Comparison of ENCODE assay signal across 31 cellular contexts in genomic region chr7:132458685-132459084, GRCh38.
"Had no signal": no experiment of that assay in that cellular context is flagged by ENCODE, and none has a peak within 500 bp of the region (broad histone marks: within the 10 kb centered on the region; RNA-seq: fewer than 3 reads in every experiment).

No MANE protein-coding gene starts in this region.

- H3K27ac Mint-ChIP-seq: activated CD4-positive, alpha-beta memory T cell treated with anti-CD3 and anti-CD28 coated beads for 36 hours; activated naive CD4-positive, alpha-beta T cell treated with anti-CD3 and anti-CD28 coated beads, Interleukin-2, amount 50 U/mL, for 72 hours; activated T-helper 17 cell treated with anti-CD3 and anti-CD28 coated beads, Interleukin-2, amount 50 U/mL, for 72 hours; stimulated activated effector memory CD8-positive, alpha-beta T cell treated with anti-CD3 and anti-CD28 coated beads, Interleukin-12 subunit alpha, Interleukin-12 subunit beta, amount 100 ng/mL, for 72 hours had no signal

- H3K36me3 Mint-ChIP-seq: activated CD4-positive, alpha-beta memory T cell treated with anti-CD3 and anti-CD28 coated beads for 36 hours; activated naive CD4-positive, alpha-beta T cell treated with anti-CD3 and anti-CD28 coated beads, Interleukin-2, amount 50 U/mL, for 72 hours; stimulated activated effector memory CD8-positive, alpha-beta T cell treated with anti-CD3 and anti-CD28 coated beads, Interleukin-12 subunit alpha, Interleukin-12 subunit beta, amount 100 ng/mL, for 72 hours; T-cell had no signal

- H3K4me3 ChIP-seq: gastroesophageal sphincter, hepatocyte, psoas muscle, sigmoid colon, stomach, thyroid gland, upper lobe of left lung, vagina had no signal

- H3K9ac ChIP-seq: parathyroid adenoma had no signal

- DNase-seq: activated CD4-positive, alpha-beta memory T cell treated with anti-CD3 and anti-CD28 coated beads for 36 hours; activated CD4-positive, alpha-beta T cell treated with anti-CD3 and anti-CD28 coated beads for 48 hours; activated gamma-delta T cell treated with Interleukin-2 at 50 U/mL for 16 hours; activated T-cell treated with anti-CD3 and anti-CD28 coated beads, Interleukin-2, amount 50 U/mL, for 4 hours; amniotic stem cell; caudate nucleus; cortex of kidney; effector memory CD8-positive, alpha-beta T cell; erythroblast; kidney; left colon; mammary epithelial cell; nucleus accumbens; psoas muscle; sigmoid colon; small intestine; stimulated activated CD4-positive, alpha-beta T cell treated with anti-CD3 and anti-CD28 coated beads, Interleukin-4, amount 100 ng/mL, for 24 hours; stomach; T-cell; thyroid gland; upper lobe of left lung had no signal

- H3K9me3 ChIP-seq: gastroesophageal sphincter, psoas muscle, sigmoid colon, stomach, thyroid gland, upper lobe of left lung, vagina had no signal

- H3K36me3 ChIP-seq: gastroesophageal sphincter, sigmoid colon, stomach, thyroid gland, upper lobe of left lung, vagina had no signal

- H3K79me2 ChIP-seq: hepatocyte, parathyroid adenoma had no signal

- H3K4me2 ChIP-seq: hepatocyte had no signal

- H2AFZ ChIP-seq: hepatocyte, parathyroid adenoma had no signal

- H3K4me3 Mint-ChIP-seq: activated CD4-positive, alpha-beta memory T cell treated with anti-CD3 and anti-CD28 coated beads for 36 hours; activated T-cell treated with anti-CD3 and anti-CD28 coated beads, Interleukin-2, amount 50 U/mL, for 4 hours; activated T-helper 17 cell treated with anti-CD3 and anti-CD28 coated beads, Interleukin-2, amount 50 U/mL, for 72 hours; effector memory CD8-positive, alpha-beta T cell; neural crest cell; stimulated activated effector memory CD8-positive, alpha-beta T cell treated with anti-CD3 and anti-CD28 coated beads, Interleukin-12 subunit alpha, Interleukin-12 subunit beta, amount 100 ng/mL, for 72 hours; T-cell had no signal

- H3K4me1 ChIP-seq: parathyroid adenoma, psoas muscle, stomach, upper lobe of left lung, vagina had no signal

- H3K27me3 ChIP-seq: gastroesophageal sphincter, hepatocyte, sigmoid colon, thyroid gland, upper lobe of left lung, vagina had no signal

- H3K27ac ChIP-seq: gastroesophageal sphincter, hepatocyte, parathyroid adenoma, psoas muscle, sigmoid colon, stomach, thyroid gland, upper lobe of left lung, vagina, VCaP had no signal

- FAIRE-seq: astrocyte, kidney, small intestine had no signal

- H3K9me3 Mint-ChIP-seq: activated CD4-positive, alpha-beta memory T cell treated with anti-CD3 and anti-CD28 coated beads for 36 hours; activated naive CD4-positive, alpha-beta T cell treated with anti-CD3 and anti-CD28 coated beads, Interleukin-2, amount 50 U/mL, for 72 hours; activated T-cell treated with anti-CD3 and anti-CD28 coated beads, Interleukin-2, amount 50 U/mL, for 4 hours; activated T-helper 17 cell treated with anti-CD3 and anti-CD28 coated beads, Interleukin-2, amount 50 U/mL, for 72 hours; effector memory CD8-positive, alpha-beta T cell; neural crest cell; stimulated activated effector memory CD8-positive, alpha-beta T cell treated with anti-CD3 and anti-CD28 coated beads, Interleukin-12 subunit alpha, Interleukin-12 subunit beta, amount 100 ng/mL, for 72 hours; T-cell had no signal

- ATAC-seq: activated naive CD4-positive, alpha-beta T cell treated with anti-CD3 and anti-CD28 coated beads, Interleukin-2, amount 50 U/mL, for 72 hours; activated T-cell treated with anti-CD3 and anti-CD28 coated beads, Interleukin-2, amount 50 U/mL, for 4 hours; activated T-helper 17 cell treated with anti-CD3 and anti-CD28 coated beads, Interleukin-2, amount 50 U/mL, for 72 hours; effector memory CD8-positive, alpha-beta T cell; gastroesophageal sphincter; left colon; psoas muscle; stimulated activated effector memory CD8-positive, alpha-beta T cell treated with anti-CD3 and anti-CD28 coated beads, Interleukin-12 subunit alpha, Interleukin-12 subunit beta, amount 100 ng/mL, for 72 hours; T-cell had no signal

- H3K27me3 Mint-ChIP-seq: activated CD4-positive, alpha-beta memory T cell treated with anti-CD3 and anti-CD28 coated beads for 36 hours; activated T-helper 17 cell treated with anti-CD3 and anti-CD28 coated beads, Interleukin-2, amount 50 U/mL, for 72 hours; effector memory CD8-positive, alpha-beta T cell; T-cell had no signal
